ENCODE assay signal across 1 cellular context in the genomic region with DNA sequence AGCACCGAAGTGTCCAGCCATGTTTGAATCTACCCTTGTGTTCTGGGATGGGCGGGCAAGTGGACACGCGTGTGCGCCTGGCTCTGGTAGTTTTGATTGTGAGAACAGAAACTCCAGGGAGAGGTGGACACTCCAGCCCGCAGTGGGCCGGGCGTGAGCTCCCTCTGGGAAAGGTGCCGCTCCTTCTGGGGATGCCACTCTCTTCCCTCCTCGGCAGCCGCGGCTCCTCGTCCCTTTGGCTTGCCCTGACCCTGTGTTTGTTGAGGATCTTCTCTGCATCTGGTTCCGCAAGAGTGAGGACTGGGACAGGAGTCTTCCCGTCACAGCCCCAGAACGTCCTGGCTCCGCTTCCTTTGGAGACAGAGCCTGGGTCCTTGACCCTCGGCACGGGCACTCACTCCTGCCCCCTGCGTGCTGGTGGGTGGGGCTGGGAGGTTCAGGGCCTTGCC.
TF ChIP-seq lines count a peak whose summit lies in the region.

No MANE protein-coding gene starts in this region.

TF ChIP-seq in SK-N-SH, 30 proteins besides CTCF, POLR2A, EP300 and RAD21 (continued from another document):
- TF ChIP-seq, protein P1, sequence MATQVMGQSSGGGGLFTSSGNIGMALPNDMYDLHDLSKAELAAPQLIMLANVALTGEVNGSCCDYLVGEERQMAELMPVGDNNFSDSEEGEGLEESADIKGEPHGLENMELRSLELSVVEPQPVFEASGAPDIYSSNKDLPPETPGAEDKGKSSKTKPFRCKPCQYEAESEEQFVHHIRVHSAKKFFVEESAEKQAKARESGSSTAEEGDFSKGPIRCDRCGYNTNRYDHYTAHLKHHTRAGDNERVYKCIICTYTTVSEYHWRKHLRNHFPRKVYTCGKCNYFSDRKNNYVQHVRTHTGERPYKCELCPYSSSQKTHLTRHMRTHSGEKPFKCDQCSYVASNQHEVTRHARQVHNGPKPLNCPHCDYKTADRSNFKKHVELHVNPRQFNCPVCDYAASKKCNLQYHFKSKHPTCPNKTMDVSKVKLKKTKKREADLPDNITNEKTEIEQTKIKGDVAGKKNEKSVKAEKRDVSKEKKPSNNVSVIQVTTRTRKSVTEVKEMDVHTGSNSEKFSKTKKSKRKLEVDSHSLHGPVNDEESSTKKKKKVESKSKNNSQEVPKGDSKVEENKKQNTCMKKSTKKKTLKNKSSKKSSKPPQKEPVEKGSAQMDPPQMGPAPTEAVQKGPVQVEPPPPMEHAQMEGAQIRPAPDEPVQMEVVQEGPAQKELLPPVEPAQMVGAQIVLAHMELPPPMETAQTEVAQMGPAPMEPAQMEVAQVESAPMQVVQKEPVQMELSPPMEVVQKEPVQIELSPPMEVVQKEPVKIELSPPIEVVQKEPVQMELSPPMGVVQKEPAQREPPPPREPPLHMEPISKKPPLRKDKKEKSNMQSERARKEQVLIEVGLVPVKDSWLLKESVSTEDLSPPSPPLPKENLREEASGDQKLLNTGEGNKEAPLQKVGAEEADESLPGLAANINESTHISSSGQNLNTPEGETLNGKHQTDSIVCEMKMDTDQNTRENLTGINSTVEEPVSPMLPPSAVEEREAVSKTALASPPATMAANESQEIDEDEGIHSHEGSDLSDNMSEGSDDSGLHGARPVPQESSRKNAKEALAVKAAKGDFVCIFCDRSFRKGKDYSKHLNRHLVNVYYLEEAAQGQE (IDR thresholded peaks at IDR 0.05; ENCODE audit: low read depth, low read length) = no peak
